21 cellular contexts compared by ENCODE assay signal in genomic region chr11:35065566-35065965, GRCh38.
A peak's percentile ranks its signal among the peaks of the same experiment; 100 is the strongest.
DNase-seq lines count a peak whose midpoint lies in the region; ATAC-seq and TF ChIP-seq lines count a peak whose summit lies in the region.
"Had no signal": no experiment of that assay in that cellular context is flagged by ENCODE, and none has a peak within 500 bp of the region (broad histone marks: within the 10 kb centered on the region; RNA-seq: fewer than 3 reads in every experiment).

No MANE protein-coding gene starts in this region.

- H3K9me3 ChIP-seq in thoracic aorta, result no peaks in the 10 kb centered on the region

- H3K4me3 ChIP-seq in fibroblast of villous mesenchyme (ENCODE audit: low read depth, low read length), result no peak overlapping the region
- H3K4me3 ChIP-seq in thoracic aorta, result no peak overlapping the region
- H3K4me3 ChIP-seq: BLaER1, left lung, smooth muscle cell had no signal

- TF ChIP-seq CTCF in fibroblast of villous mesenchyme (IDR thresholded peaks at IDR 0.05; ENCODE audit: insufficient read depth, low read depth, low read length) (no peak), thoracic aorta (IDR thresholded peaks at IDR 0.05) (no peak)

- H3K4me1 ChIP-seq in thoracic aorta (ENCODE audit: control insufficient read depth in 1 of 2, low read depth in 2 of 2), result peaks cover 0 to 13% of the 10 kb centered on the region in 2 donors

- ATAC-seq in SK-N-SH treated with all-trans-retinoic acid at 6 μM for 48 hours, result peak; percentile 16; the same call in 2 of the 3 replicates
- peak; percentile 12 for ATAC-seq in thoracic aorta (ENCODE audit: insufficient number of reproducible peaks, low FRiP score, low read depth)
- no peak for ATAC-seq in GM19397 (IDR thresholded peaks at IDR 0.05; ENCODE audit: unreplicated experiment)
- ATAC-seq in GM19328 (IDR thresholded peaks at IDR 0.05; ENCODE audit: unreplicated experiment), result no peak
- ATAC-seq: T-helper 17 cell had no signal

- peak overlapping the region in 1 of 2 donors; percentile 26 for H3K27ac ChIP-seq in thoracic aorta
- H3K27ac ChIP-seq: BLaER1, left lung, WERI-Rb-1 had no signal

- peak; percentile 45 for DNase-seq in EL
- DNase-seq in fibroblast of villous mesenchyme (ENCODE audit: low read depth), result peak; percentile 82
- no peak for DNase-seq in thoracic aorta (ENCODE audit: low spot score)
- no peak for DNase-seq in NCI-H69 (lab: John Stamatoyannopoulos, UW)
- DNase-seq: activated CD4-positive, alpha-beta T cell treated with anti-CD3 and anti-CD28 coated beads, Interleukin-2, amount 50 U/mL, for 48 hours; activated naive CD4-positive, alpha-beta T cell treated with anti-CD3 and anti-CD28 coated beads for 36 hours; activated T-cell treated with anti-CD3 and anti-CD28 coated beads, Interleukin-2, amount 50 U/mL, for 1 hour; cortex of kidney; left lung; NCI-H2029; NCI-H524; posterior cingulate gyrus; SHP77; stimulated activated CD4-positive, alpha-beta T cell treated with anti-CD3 and anti-CD28 coated beads, Interleukin-4, amount 100 ng/mL, for 24 hours; T-helper 17 cell had no signal

- H3K27me3 ChIP-seq in thoracic aorta (replicated peaks; ENCODE audit: insufficient read depth), result no peaks in the 10 kb centered on the region
- H3K27me3 ChIP-seq: BLaER1, left lung had no signal

- H3K36me3 ChIP-seq in thoracic aorta, result no peaks in the 10 kb centered on the region
- H3K36me3 ChIP-seq: left lung, WERI-Rb-1 had no signal

TF ChIP-seq in SK-N-SH treated with all-trans-retinoic acid at 6 μM for 48 hours, 23 proteins besides CTCF, POLR2A, EP300 and RAD21:
- no peak for TF ChIP-seq ZC3H10 (CRISPR knock-in tag; IDR thresholded peaks at IDR 0.05)
- TF ChIP-seq SNAI2 (CRISPR knock-in tag; IDR thresholded peaks at IDR 0.05), result no peak
- no peak for TF ChIP-seq ESRRG (CRISPR knock-in tag; IDR thresholded peaks at IDR 0.05)
- no peak for TF ChIP-seq PATZ1 (CRISPR knock-in tag; IDR thresholded peaks at IDR 0.05; ENCODE audit: borderline replicate concordance)
- TF ChIP-seq ISL1 (CRISPR knock-in tag; IDR thresholded peaks at IDR 0.05), result no peak
- no peak for TF ChIP-seq TSHZ2 (CRISPR knock-in tag; IDR thresholded peaks at IDR 0.05)
- TF ChIP-seq, protein P1, sequence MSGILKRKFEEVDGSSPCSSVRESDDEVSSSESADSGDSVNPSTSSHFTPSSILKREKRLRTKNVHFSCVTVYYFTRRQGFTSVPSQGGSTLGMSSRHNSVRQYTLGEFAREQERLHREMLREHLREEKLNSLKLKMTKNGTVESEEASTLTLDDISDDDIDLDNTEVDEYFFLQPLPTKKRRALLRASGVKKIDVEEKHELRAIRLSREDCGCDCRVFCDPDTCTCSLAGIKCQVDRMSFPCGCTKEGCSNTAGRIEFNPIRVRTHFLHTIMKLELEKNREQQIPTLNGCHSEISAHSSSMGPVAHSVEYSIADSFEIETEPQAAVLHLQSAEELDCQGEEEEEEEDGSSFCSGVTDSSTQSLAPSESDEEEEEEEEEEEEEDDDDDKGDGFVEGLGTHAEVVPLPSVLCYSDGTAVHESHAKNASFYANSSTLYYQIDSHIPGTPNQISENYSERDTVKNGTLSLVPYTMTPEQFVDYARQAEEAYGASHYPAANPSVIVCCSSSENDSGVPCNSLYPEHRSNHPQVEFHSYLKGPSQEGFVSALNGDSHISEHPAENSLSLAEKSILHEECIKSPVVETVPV (CRISPR knock-in tag; IDR thresholded peaks at IDR 0.05), result no peak
- TF ChIP-seq TCF4 (CRISPR knock-in tag; IDR thresholded peaks at IDR 0.05; ENCODE audit: borderline replicate concordance), result no peak
- TF ChIP-seq ARNTL (CRISPR knock-in tag; IDR thresholded peaks at IDR 0.05; ENCODE audit: borderline replicate concordance, low read depth), result no peak
- no peak for TF ChIP-seq BACH2 (CRISPR knock-in tag; IDR thresholded peaks at IDR 0.05; ENCODE audit: borderline replicate concordance)

Comparison
In these comparisons a context has a peak if more than half of its experiments do, and no peak if none do; other contexts are left out.
1. DNase-seq: peak in EL (single experiment) and fibroblast of villous mesenchyme (single experiment); none in thoracic aorta (single experiment) and NCI-H69 (single experiment).
2. ATAC-seq: peak in SK-N-SH treated with all-trans-retinoic acid at 6 μM for 48 hours (single experiment) and thoracic aorta (single experiment); none in GM19397 (single experiment) and GM19328 (single experiment).